ENCODE assay signal across 8 cellular contexts in the genomic region with DNA sequence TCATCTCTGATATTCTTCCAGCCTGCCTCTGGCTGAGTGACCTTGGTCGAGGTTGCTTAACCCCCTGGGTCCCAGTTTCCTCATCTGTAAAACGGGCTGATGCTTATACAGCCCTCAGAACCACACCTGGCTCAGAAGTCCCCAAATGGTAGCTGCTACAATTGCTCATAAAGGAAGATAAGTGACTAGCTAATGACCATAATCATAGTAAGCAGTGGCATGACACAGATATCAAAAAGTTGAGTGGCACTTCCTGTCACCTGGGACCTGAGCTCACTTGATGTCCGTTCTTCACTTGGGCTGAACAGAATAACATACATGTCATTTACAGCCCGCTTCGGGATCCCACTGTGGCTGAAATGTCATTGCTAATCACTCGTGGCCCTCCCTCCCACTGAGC. TPM values are rescaled to one million over a fixed set of nuclear protein-coding genes. Genes with fewer than 3 reads are reported as not detected.
DNase-seq lines count a peak whose midpoint lies in the region; ATAC-seq and TF ChIP-seq lines count a peak whose summit lies in the region.

No MANE protein-coding gene starts in this region.

- ATAC-seq in GM21526 (IDR thresholded peaks at IDR 0.05; ENCODE audit: low FRiP score, unreplicated experiment) = no peak

- H3K9ac ChIP-seq in ES-I3 (ENCODE audit: low read depth, low read length) = peak overlapping the region; percentile 80; the same call in 1 of the 2 replicates

- no peak for DNase-seq in Peyer's patch
- DNase-seq in epithelial cell of prostate (ENCODE audit: low read depth, low spot score) = no peak
- DNase-seq in prostate gland (ENCODE audit: low spot score) = no peak
- DNase-seq in H4 (ENCODE audit: low spot score) = no peak
- no peak for DNase-seq in stimulated activated CD8-positive, alpha-beta memory T cell treated with anti-CD3 and anti-CD28 coated beads, Interleukin-4, amount 100 ng/mL, for 48 hours
- no peak for DNase-seq in cerebellum (ENCODE audit: low spot score)

- no peak for TF ChIP-seq POLR2A in Peyer's patch (IDR thresholded peaks at IDR 0.05)
- TF ChIP-seq POLR2A in prostate gland (IDR thresholded peaks at IDR 0.05) = no peak

- H3K4me1 ChIP-seq in ES-I3 (ENCODE audit: insufficient read depth, low read length) (0 out of 2 replicates have a peak, but pooled peaks cover 8% of the 10 kb centered on the region), Peyer's patch (peaks cover 0 to 13% (median 10%) of the 10 kb centered on the region in 4 donors), prostate gland (replicated peaks) (peaks cover 9% of the 10 kb centered on the region)

- H3K4me3 ChIP-seq in Peyer's patch (peak overlapping the region in 3 of 4 donors; percentile 89 to 100 (median 95)), prostate gland (peak overlapping the region; percentile 98 to 100)

- H3K27me3 ChIP-seq in Peyer's patch (no peaks in the 10 kb centered on the region), prostate gland (replicated peaks; ENCODE audit: insufficient read depth) (no peaks in the 10 kb centered on the region)

- H3K27ac ChIP-seq in Peyer's patch (peak overlapping the region in 1 of 4 donors; percentile 95), epithelial cell of prostate (peak overlapping the region; percentile 66), prostate gland (no peak overlapping the region)

- H3K36me3 ChIP-seq in ES-I3 (ENCODE audit: insufficient read depth, low read length) (no peaks in the 10 kb centered on the region; the same call in 1 of the 2 replicates), Peyer's patch (no peaks in the 10 kb centered on the region), prostate gland (no peaks in the 10 kb centered on the region)

- WGBS in prostate gland = 42% methylated on average over 6 of the region's 6 CpGs

- TF ChIP-seq CTCF in Peyer's patch (IDR thresholded peaks at IDR 0.05) (no peak), prostate gland (IDR thresholded peaks at IDR 0.05) (no peak)

- intact Hi-C loops in prostate gland (cut with DNase I) = no loop called here

- H3K9me3 ChIP-seq in ES-I3 (ENCODE audit: control insufficient read depth, insufficient read depth, low read length) (no peaks in the 10 kb centered on the region), Peyer's patch (no peaks in the 10 kb centered on the region), prostate gland (no peaks in the 10 kb centered on the region)

RNA-seq across cellular contexts. Expression of gene MGRN1, which starts 1.8 kb away (rescaled TPM):
- total RNA-seq in Peyer's patch (100 to 1,000 TPM in 2 of 4 donors, 10 to 100 TPM in 2; 74.1 to 147 (median 93.8) TPM), prostate gland (100 to 1,000 TPM in 1 of 2 donors, 10 to 100 TPM in 1; 59.6 to 101 TPM), cerebellum (38.6 TPM)
- total RNA-seq in H4 (2014; rRNA removed; shearing (Covaris generic)) = 15.4 and 16.1 TPM in 2 replicates

RNA-seq across cellular contexts. Expression of gene UBALD1, which starts 11.7 kb away (rescaled TPM):
- total RNA-seq in Peyer's patch (10 to 100 TPM; 11.6 to 25.1 (median 18.1) TPM), prostate gland (10 to 100 TPM; 14.5 to 22.1 TPM), cerebellum (3.6 TPM)
- total RNA-seq in H4 (2014; rRNA removed; shearing (Covaris generic)) = 2.2 and 2.5 TPM in 2 replicates
